In genomic region chr17:7466644-7467341, GRCh38 we compare ENCODE assay signal across 9 cellular contexts. TPM values are rescaled to one million over a fixed set of nuclear protein-coding genes. Genes with fewer than 3 reads are reported as not detected.
A peak's percentile ranks its signal among the peaks of the same experiment; 100 is the strongest.
DNase-seq lines count a peak whose midpoint lies in the region; ATAC-seq lines count a peak whose summit lies in the region.
"Had no signal": no experiment of that assay in that cellular context is flagged by ENCODE, and none has a peak within 500 bp of the region (broad histone marks: within the 10 kb centered on the region; RNA-seq: fewer than 3 reads in every experiment).

No MANE protein-coding gene starts in this region.

- H3K9ac ChIP-seq in mucosa of rectum (ENCODE audit: low read depth in 1 of 2, low read length in 2 of 2): no peak overlapping the region

- H3K4me3 Mint-ChIP-seq in activated naive CD4-positive, alpha-beta T cell treated with anti-CD3 and anti-CD28 coated beads, Interleukin-2, amount 10 ng/mL, durations not matched to agents 7 days and 5 days: no peak overlapping the region

- ATAC-seq in activated naive CD4-positive, alpha-beta T cell treated with anti-CD3 and anti-CD28 coated beads, Interleukin-2, amount 50 U/mL, for 72 hours: peak in 1 of 2 donors; percentile 75
- ATAC-seq in HG03520 (IDR thresholded peaks at IDR 0.05; ENCODE audit: unreplicated experiment) (no peak), HG03108 (IDR thresholded peaks at IDR 0.05; ENCODE audit: unreplicated experiment) (no peak)

- H3K36me3 ChIP-seq in mucosa of rectum (ENCODE audit: control insufficient read depth in 2 of 2, insufficient read depth in 2 of 2, low read length in 2 of 2): peaks cover 10 to 22% of the 10 kb centered on the region in 2 donors

- H3K27ac Mint-ChIP-seq in activated naive CD4-positive, alpha-beta T cell treated with anti-CD3 and anti-CD28 coated beads, Interleukin-2, amount 50 U/mL, for 72 hours: peak overlapping the region; percentile 83 to 93
- H3K27ac Mint-ChIP-seq in activated naive CD4-positive, alpha-beta T cell treated with anti-CD3 and anti-CD28 coated beads, Interleukin-2, amount 10 ng/mL, durations not matched to agents 7 days and 5 days: no peak overlapping the region

- H3K27me3 Mint-ChIP-seq in activated naive CD4-positive, alpha-beta T cell treated with anti-CD3 and anti-CD28 coated beads, Interleukin-2, amount 10 ng/mL, durations not matched to agents 7 days and 5 days: no peaks in the 10 kb centered on the region

- peak overlapping the region; percentile 65 for H3K27ac ChIP-seq in cingulate gyrus (ENCODE audit: low read depth, low read length)
- H3K27ac ChIP-seq in mucosa of rectum (ENCODE audit: low read depth in 2 of 2, low read length in 2 of 2): peak overlapping the region; percentile 5 to 28
- H3K27ac ChIP-seq: SJSA1 had no signal

- H3K36me3 Mint-ChIP-seq in activated naive CD4-positive, alpha-beta T cell treated with anti-CD3 and anti-CD28 coated beads, Interleukin-2, amount 50 U/mL, for 72 hours: no peaks in the 10 kb centered on the region
- peaks cover 15% of the 10 kb centered on the region for H3K36me3 Mint-ChIP-seq in activated naive CD4-positive, alpha-beta T cell treated with anti-CD3 and anti-CD28 coated beads, Interleukin-2, amount 10 ng/mL, durations not matched to agents 7 days and 5 days

- H3K4me3 ChIP-seq in mucosa of rectum (ENCODE audit: low read length in 2 of 2): no peak overlapping the region
- H3K4me3 ChIP-seq: SJSA1 had no signal

- peaks cover 0 to 3% of the 10 kb centered on the region in 2 donors for H3K4me1 ChIP-seq in mucosa of rectum (ENCODE audit: control insufficient read depth in 2 of 2, insufficient read depth in 2 of 2, low read length in 2 of 2)
- H3K4me1 ChIP-seq: SJSA1 had no signal

- no peak for DNase-seq in activated naive CD4-positive, alpha-beta T cell treated with anti-CD3 and anti-CD28 coated beads, Interleukin-2, amount 50 U/mL, for 72 hours (ENCODE audit: low spot score in 2 of 2)
- no peak for DNase-seq in activated naive CD4-positive, alpha-beta T cell treated with anti-CD3 and anti-CD28 coated beads, Interleukin-2, amount 10 ng/mL, durations not matched to agents 7 days and 5 days
- DNase-seq in NCI-H748 treated with DMSO at 0.1 percent for 48 hours (lab: John Stamatoyannopoulos, UW) (no peak), COR-L47 (lab: John Stamatoyannopoulos, UW) (no peak)

- H3K27me3 ChIP-seq in mucosa of rectum (ENCODE audit: control insufficient read depth in 2 of 2, insufficient read depth in 2 of 2, low read length in 2 of 2): no peaks in the 10 kb centered on the region
- H3K27me3 ChIP-seq: SJSA1 had no signal

- H3K4me1 Mint-ChIP-seq in activated naive CD4-positive, alpha-beta T cell treated with anti-CD3 and anti-CD28 coated beads, Interleukin-2, amount 10 ng/mL, durations not matched to agents 7 days and 5 days: peaks cover 13% of the 10 kb centered on the region

- no peaks in the 10 kb centered on the region for H3K9me3 Mint-ChIP-seq in activated naive CD4-positive, alpha-beta T cell treated with anti-CD3 and anti-CD28 coated beads, Interleukin-2, amount 50 U/mL, for 72 hours
- H3K9me3 Mint-ChIP-seq in activated naive CD4-positive, alpha-beta T cell treated with anti-CD3 and anti-CD28 coated beads, Interleukin-2, amount 10 ng/mL, durations not matched to agents 7 days and 5 days: no peaks in the 10 kb centered on the region

- no peaks in the 10 kb centered on the region for H3K9me3 ChIP-seq in mucosa of rectum (ENCODE audit: control insufficient read depth in 2 of 2, low read length in 2 of 2)
- H3K9me3 ChIP-seq: SJSA1 had no signal

- CTCF ChIA-PET in activated naive CD4-positive, alpha-beta T cell treated with anti-CD3 and anti-CD28 coated beads, Interleukin-2, amount 10 ng/mL, durations not matched to agents 7 days and 5 days (lab: Charles Lee): interaction anchor here (1.3 kb wide), 1 partner anchor 94 kb away, joined by 3 read pairs; no protein-coding TSS in a partner anchor

RNA-seq across cellular contexts. Expression of gene ZBTB4, which starts 12.6 kb away (rescaled TPM):
- 10 to 100 TPM; 21.8 to 26.5 TPM for total RNA-seq in activated naive CD4-positive, alpha-beta T cell treated with anti-CD3 and anti-CD28 coated beads, Interleukin-2, amount 50 U/mL, for 72 hours

RNA-seq across cellular contexts. Expression of gene SLC35G6, which starts 14.5 kb away (rescaled TPM):
- total RNA-seq in activated naive CD4-positive, alpha-beta T cell treated with anti-CD3 and anti-CD28 coated beads, Interleukin-2, amount 50 U/mL, for 72 hours: not detected
- total RNA-seq: SJSA1 had no signal

RNA-seq across cellular contexts. Expression of gene POLR2A, which starts 17.4 kb away (rescaled TPM):
- 100 to 1,000 TPM; 280 to 333 TPM for total RNA-seq in activated naive CD4-positive, alpha-beta T cell treated with anti-CD3 and anti-CD28 coated beads, Interleukin-2, amount 50 U/mL, for 72 hours

RNA-seq across cellular contexts. Expression of gene CHRNB1, which starts 21.9 kb away (rescaled TPM):
- total RNA-seq in activated naive CD4-positive, alpha-beta T cell treated with anti-CD3 and anti-CD28 coated beads, Interleukin-2, amount 50 U/mL, for 72 hours: 10 to 100 TPM; 12.1 to 17.6 TPM

RNA-seq across cellular contexts. Expression of gene FGF11, which starts 27.5 kb away (rescaled TPM):
- total RNA-seq in activated naive CD4-positive, alpha-beta T cell treated with anti-CD3 and anti-CD28 coated beads, Interleukin-2, amount 50 U/mL, for 72 hours: 10 to 100 TPM in 1 of 2 donors, 1 to 10 TPM in 1; 2.6 to 35.5 TPM
- total RNA-seq: SJSA1 had no signal
